Comparison of ENCODE assay signal across 1 cellular context in the genomic region with DNA sequence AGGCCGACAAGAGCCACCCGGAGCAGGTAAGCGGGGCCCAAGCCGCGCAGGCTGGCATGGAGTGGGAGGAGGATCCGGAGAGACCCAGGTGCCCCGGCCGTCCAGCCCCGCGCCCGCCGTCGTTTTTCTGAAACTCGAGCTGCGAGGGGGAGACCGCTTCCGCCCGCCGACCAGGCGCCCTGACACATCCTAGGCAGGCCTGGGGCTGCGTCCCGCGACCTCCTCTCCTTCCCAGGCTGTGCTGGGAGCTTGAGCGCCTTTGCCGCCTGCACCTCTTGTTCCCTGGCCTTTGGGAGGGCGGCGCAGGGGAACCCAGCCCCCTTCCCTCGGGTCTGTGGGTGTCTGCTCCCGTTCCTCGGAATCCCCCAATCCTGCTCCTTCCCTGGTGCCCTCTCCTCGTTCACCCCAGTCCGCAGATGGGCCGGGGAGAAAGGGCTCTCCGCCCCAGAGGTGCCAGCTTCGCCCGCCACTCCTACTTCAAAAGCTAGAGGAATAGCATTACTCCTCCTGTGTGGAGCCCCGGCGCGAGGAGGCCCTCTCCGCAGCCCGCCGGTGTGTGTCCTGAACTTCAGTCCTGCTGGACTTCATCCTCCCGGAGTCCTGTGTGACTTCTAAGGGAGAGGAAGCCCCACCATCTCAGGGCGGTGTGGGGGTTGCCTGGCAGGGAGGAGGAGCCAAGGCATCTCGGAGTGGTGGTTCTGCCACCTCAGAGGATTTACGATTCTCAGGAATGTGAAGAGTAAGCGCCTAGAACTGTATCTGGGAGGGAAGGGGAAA.
TF ChIP-seq lines count a peak whose summit lies in the region.

No MANE protein-coding gene starts in this region.

TF ChIP-seq in HepG2, 621 proteins besides CTCF, POLR2A, EP300 and RAD21 (continued from another document and continues in another):
- TF ChIP-seq, protein P1, sequence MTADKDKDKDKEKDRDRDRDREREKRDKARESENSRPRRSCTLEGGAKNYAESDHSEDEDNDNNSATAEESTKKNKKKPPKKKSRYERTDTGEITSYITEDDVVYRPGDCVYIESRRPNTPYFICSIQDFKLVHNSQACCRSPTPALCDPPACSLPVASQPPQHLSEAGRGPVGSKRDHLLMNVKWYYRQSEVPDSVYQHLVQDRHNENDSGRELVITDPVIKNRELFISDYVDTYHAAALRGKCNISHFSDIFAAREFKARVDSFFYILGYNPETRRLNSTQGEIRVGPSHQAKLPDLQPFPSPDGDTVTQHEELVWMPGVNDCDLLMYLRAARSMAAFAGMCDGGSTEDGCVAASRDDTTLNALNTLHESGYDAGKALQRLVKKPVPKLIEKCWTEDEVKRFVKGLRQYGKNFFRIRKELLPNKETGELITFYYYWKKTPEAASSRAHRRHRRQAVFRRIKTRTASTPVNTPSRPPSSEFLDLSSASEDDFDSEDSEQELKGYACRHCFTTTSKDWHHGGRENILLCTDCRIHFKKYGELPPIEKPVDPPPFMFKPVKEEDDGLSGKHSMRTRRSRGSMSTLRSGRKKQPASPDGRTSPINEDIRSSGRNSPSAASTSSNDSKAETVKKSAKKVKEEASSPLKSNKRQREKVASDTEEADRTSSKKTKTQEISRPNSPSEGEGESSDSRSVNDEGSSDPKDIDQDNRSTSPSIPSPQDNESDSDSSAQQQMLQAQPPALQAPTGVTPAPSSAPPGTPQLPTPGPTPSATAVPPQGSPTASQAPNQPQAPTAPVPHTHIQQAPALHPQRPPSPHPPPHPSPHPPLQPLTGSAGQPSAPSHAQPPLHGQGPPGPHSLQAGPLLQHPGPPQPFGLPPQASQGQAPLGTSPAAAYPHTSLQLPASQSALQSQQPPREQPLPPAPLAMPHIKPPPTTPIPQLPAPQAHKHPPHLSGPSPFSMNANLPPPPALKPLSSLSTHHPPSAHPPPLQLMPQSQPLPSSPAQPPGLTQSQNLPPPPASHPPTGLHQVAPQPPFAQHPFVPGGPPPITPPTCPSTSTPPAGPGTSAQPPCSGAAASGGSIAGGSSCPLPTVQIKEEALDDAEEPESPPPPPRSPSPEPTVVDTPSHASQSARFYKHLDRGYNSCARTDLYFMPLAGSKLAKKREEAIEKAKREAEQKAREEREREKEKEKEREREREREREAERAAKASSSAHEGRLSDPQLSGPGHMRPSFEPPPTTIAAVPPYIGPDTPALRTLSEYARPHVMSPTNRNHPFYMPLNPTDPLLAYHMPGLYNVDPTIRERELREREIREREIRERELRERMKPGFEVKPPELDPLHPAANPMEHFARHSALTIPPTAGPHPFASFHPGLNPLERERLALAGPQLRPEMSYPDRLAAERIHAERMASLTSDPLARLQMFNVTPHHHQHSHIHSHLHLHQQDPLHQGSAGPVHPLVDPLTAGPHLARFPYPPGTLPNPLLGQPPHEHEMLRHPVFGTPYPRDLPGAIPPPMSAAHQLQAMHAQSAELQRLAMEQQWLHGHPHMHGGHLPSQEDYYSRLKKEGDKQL (CRISPR knock-in tag; IDR thresholded peaks at IDR 0.05; ENCODE audit: low read depth), result no peak
- no peak for TF ChIP-seq GATA4 (IDR thresholded peaks at IDR 0.05; ENCODE audit: borderline replicate concordance, low read depth)
- no peak for TF ChIP-seq CBX1 (IDR thresholded peaks at IDR 0.05; ENCODE audit: low read depth)
- peak; percentile 27; the same call in 1 of the 2 replicates for TF ChIP-seq ZNF83 (CRISPR knock-in tag; IDR thresholded peaks at IDR 0.05; ENCODE audit: borderline replicate concordance)
- TF ChIP-seq, protein P2, sequence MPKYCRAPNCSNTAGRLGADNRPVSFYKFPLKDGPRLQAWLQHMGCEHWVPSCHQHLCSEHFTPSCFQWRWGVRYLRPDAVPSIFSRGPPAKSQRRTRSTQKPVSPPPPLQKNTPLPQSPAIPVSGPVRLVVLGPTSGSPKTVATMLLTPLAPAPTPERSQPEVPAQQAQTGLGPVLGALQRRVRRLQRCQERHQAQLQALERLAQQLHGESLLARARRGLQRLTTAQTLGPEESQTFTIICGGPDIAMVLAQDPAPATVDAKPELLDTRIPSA (CRISPR knock-in tag; IDR thresholded peaks at IDR 0.05; ENCODE audit: borderline replicate concordance), result no peak
- TF ChIP-seq SIX1 (CRISPR knock-in tag; IDR thresholded peaks at IDR 0.05; ENCODE audit: borderline replicate concordance), result no peak
- no peak for TF ChIP-seq U2AF1 (optimal IDR thresholded peaks at IDR 0.05; ENCODE audit: low read depth, low read length)
- no peak for TF ChIP-seq TBL1XR1 (IDR thresholded peaks at IDR 0.05; ENCODE audit: borderline replicate concordance, low read length, partially characterized antibody)
- TF ChIP-seq ZNF296 (CRISPR knock-in tag; conservative IDR thresholded peaks at IDR 0.05), result no peak
- TF ChIP-seq KDM6A (CRISPR knock-in tag; IDR thresholded peaks at IDR 0.05; ENCODE audit: low read depth), result no peak
- TF ChIP-seq ZNF224 (CRISPR knock-in tag; IDR thresholded peaks at IDR 0.05), result no peak
- no peak for TF ChIP-seq U2AF2 (IDR thresholded peaks at IDR 0.05; ENCODE audit: low read depth, low read length)
- TF ChIP-seq, protein P3, sequence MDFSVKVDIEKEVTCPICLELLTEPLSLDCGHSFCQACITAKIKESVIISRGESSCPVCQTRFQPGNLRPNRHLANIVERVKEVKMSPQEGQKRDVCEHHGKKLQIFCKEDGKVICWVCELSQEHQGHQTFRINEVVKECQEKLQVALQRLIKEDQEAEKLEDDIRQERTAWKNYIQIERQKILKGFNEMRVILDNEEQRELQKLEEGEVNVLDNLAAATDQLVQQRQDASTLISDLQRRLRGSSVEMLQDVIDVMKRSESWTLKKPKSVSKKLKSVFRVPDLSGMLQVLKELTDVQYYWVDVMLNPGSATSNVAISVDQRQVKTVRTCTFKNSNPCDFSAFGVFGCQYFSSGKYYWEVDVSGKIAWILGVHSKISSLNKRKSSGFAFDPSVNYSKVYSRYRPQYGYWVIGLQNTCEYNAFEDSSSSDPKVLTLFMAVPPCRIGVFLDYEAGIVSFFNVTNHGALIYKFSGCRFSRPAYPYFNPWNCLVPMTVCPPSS (IDR thresholded peaks at IDR 0.05), result no peak
- no peak for TF ChIP-seq ZFP90 (CRISPR knock-in tag; IDR thresholded peaks at IDR 0.05; ENCODE audit: borderline replicate concordance)
- no peak for TF ChIP-seq CHD4 (IDR thresholded peaks at IDR 0.05; ENCODE audit: borderline replicate concordance, low read length)
- TF ChIP-seq NR2F2 (IDR thresholded peaks at IDR 0.05; ENCODE audit: borderline replicate concordance, low read depth), result no peak
- no peak for TF ChIP-seq HNRNPLL (IDR thresholded peaks at IDR 0.05; ENCODE audit: low read depth, low read length, poor library complexity, severe bottlenecking)
- TF ChIP-seq ZNF678 (CRISPR knock-in tag; IDR thresholded peaks at IDR 0.05), result no peak; the same call in 1 of the 2 replicates
- TF ChIP-seq ZNF776 (CRISPR knock-in tag; IDR thresholded peaks at IDR 0.05), result 0 out of 2 replicates have a peak, but pooled peaks have one; percentile 9
- TF ChIP-seq PCBP2 (optimal IDR thresholded peaks at IDR 0.05; ENCODE audit: low read depth, low read length, poor library complexity, severe bottlenecking), result no peak
- TF ChIP-seq ZSCAN25 (CRISPR knock-in tag; IDR thresholded peaks at IDR 0.05), result no peak
- peak; percentile 71; the same call in 1 of the 2 replicates for TF ChIP-seq HES4 (CRISPR knock-in tag; IDR thresholded peaks at IDR 0.05; ENCODE audit: borderline replicate concordance)
- peak; percentile 89; the same call in 1 of the 2 replicates for TF ChIP-seq PAWR (CRISPR knock-in tag; IDR thresholded peaks at IDR 0.05; ENCODE audit: borderline replicate concordance)
- TF ChIP-seq, protein P4, sequence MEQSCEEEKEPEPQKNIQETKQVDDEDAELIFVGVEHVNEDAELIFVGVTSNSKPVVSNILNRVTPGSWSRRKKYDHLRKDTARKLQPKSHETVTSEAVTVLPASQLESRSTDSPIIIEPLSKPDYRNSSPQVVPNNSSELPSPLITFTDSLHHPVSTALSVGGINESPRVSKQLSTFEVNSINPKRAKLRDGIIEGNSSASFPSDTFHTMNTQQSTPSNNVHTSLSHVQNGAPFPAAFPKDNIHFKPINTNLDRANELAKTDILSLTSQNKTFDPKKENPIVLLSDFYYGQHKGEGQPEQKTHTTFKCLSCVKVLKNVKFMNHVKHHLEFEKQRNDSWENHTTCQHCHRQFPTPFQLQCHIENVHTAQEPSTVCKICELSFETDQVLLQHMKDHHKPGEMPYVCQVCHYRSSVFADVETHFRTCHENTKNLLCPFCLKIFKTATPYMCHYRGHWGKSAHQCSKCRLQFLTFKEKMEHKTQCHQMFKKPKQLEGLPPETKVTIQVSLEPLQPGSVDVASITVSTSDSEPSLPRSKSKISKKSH (CRISPR knock-in tag; IDR thresholded peaks at IDR 0.05; ENCODE audit: borderline replicate concordance), result no peak
- TF ChIP-seq, protein P5, sequence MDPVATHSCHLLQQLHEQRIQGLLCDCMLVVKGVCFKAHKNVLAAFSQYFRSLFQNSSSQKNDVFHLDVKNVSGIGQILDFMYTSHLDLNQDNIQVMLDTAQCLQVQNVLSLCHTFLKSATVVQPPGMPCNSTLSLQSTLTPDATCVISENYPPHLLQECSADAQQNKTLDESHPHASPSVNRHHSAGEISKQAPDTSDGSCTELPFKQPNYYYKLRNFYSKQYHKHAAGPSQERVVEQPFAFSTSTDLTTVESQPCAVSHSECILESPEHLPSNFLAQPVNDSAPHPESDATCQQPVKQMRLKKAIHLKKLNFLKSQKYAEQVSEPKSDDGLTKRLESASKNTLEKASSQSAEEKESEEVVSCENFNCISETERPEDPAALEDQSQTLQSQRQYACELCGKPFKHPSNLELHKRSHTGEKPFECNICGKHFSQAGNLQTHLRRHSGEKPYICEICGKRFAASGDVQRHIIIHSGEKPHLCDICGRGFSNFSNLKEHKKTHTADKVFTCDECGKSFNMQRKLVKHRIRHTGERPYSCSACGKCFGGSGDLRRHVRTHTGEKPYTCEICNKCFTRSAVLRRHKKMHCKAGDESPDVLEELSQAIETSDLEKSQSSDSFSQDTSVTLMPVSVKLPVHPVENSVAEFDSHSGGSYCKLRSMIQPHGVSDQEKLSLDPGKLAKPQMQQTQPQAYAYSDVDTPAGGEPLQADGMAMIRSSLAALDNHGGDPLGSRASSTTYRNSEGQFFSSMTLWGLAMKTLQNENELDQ (CRISPR knock-in tag; IDR thresholded peaks at IDR 0.05; ENCODE audit: borderline replicate concordance), result no peak
- TF ChIP-seq RARA (CRISPR knock-in tag; IDR thresholded peaks at IDR 0.05), result no peak
- no peak for TF ChIP-seq FOXK2 (IDR thresholded peaks at IDR 0.05)
- no peak for TF ChIP-seq HNF4G (IDR thresholded peaks at IDR 0.05; ENCODE audit: borderline replicate concordance, low read depth, low read length)
- no peak for TF ChIP-seq HNF4G (CRISPR knock-in tag; IDR thresholded peaks at IDR 0.05; ENCODE audit: borderline replicate concordance, low read depth)
- no peak for TF ChIP-seq TBP (CRISPR knock-in tag; IDR thresholded peaks at IDR 0.05)
- no peak for TF ChIP-seq MEIS2 (CRISPR knock-in tag; IDR thresholded peaks at IDR 0.05)
- no peak for TF ChIP-seq TCF7 (IDR thresholded peaks at IDR 0.05; ENCODE audit: low read depth)
- no peak for TF ChIP-seq STAG1 (CRISPR knock-in tag; IDR thresholded peaks at IDR 0.05)
- TF ChIP-seq SOX13 (IDR thresholded peaks at IDR 0.05), result no peak
- no peak for TF ChIP-seq SOX13 (CRISPR knock-in tag; conservative IDR thresholded peaks at IDR 0.05 in 1 of 2, IDR thresholded peaks at IDR 0.05 in 1 of 2)
- peak; percentile 25; the same call in 1 of the 2 replicates for TF ChIP-seq ZNF839 (CRISPR knock-in tag; IDR thresholded peaks at IDR 0.05; ENCODE audit: borderline replicate concordance)
- TF ChIP-seq, protein P6, sequence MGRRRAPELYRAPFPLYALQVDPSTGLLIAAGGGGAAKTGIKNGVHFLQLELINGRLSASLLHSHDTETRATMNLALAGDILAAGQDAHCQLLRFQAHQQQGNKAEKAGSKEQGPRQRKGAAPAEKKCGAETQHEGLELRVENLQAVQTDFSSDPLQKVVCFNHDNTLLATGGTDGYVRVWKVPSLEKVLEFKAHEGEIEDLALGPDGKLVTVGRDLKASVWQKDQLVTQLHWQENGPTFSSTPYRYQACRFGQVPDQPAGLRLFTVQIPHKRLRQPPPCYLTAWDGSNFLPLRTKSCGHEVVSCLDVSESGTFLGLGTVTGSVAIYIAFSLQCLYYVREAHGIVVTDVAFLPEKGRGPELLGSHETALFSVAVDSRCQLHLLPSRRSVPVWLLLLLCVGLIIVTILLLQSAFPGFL (CRISPR knock-in tag; IDR thresholded peaks at IDR 0.05), result no peak
- TF ChIP-seq, protein P7, sequence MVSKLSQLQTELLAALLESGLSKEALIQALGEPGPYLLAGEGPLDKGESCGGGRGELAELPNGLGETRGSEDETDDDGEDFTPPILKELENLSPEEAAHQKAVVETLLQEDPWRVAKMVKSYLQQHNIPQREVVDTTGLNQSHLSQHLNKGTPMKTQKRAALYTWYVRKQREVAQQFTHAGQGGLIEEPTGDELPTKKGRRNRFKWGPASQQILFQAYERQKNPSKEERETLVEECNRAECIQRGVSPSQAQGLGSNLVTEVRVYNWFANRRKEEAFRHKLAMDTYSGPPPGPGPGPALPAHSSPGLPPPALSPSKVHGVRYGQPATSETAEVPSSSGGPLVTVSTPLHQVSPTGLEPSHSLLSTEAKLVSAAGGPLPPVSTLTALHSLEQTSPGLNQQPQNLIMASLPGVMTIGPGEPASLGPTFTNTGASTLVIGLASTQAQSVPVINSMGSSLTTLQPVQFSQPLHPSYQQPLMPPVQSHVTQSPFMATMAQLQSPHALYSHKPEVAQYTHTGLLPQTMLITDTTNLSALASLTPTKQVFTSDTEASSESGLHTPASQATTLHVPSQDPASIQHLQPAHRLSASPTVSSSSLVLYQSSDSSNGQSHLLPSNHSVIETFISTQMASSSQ (IDR thresholded peaks at IDR 0.05; ENCODE audit: low read depth), result no peak
- TF ChIP-seq, protein P7 (CRISPR knock-in tag; IDR thresholded peaks at IDR 0.05; ENCODE audit: borderline replicate concordance), result no peak
- no peak for TF ChIP-seq PHB2 (IDR thresholded peaks at IDR 0.05; ENCODE audit: partially characterized antibody)
